10 cellular contexts compared by ENCODE assay signal in the genomic region with DNA sequence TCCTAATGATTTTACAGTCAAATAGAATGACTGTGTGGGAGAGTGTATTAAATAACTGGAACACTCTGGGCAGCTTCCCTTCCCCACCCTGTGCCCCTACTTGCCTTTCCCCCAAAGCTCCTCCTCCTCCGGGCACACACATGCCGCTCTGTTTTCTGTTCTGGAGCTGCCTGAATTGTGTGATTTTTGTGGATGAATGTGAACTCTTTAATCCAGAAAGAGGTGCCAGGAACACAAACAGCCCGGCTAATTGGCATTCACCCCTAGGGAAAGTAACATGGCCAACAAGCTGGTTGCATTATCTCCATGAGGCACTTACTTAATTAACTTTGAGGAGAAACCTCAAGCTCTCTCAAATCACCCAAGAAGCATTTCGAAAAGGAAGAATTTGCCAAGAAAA. TPM values are rescaled to one million over a fixed set of nuclear protein-coding genes. Genes with fewer than 3 reads are reported as not detected.
DNase-seq lines count a peak whose midpoint lies in the region; ATAC-seq and TF ChIP-seq lines count a peak whose summit lies in the region.
"Had no signal": no experiment of that assay in that cellular context is flagged by ENCODE, and none has a peak within 500 bp of the region (broad histone marks: within the 10 kb centered on the region; RNA-seq: fewer than 3 reads in every experiment).

No MANE protein-coding gene starts in this region.

- peak; percentile 28 for DNase-seq in RPMI7951 (ENCODE audit: low read depth)
- no peak for DNase-seq in mesendoderm
- DNase-seq in suprapubic skin (ENCODE audit: low spot score in 2 of 2): no peak
- no peak for DNase-seq in activated CD4-positive, alpha-beta T cell treated with anti-CD3 and anti-CD28 coated beads for 1 hour
- DNase-seq in stimulated activated CD8-positive, alpha-beta memory T cell treated with anti-CD3 and anti-CD28 coated beads, Interleukin-4, amount 100 ng/mL, for 48 hours: no peak
- DNase-seq: DND-41 had no signal

- peaks cover 58% of the 10 kb centered on the region for H3K79me2 ChIP-seq in mesendoderm (ENCODE audit: control insufficient read depth, insufficient read depth, low read length)

- H3K9me3 ChIP-seq in esophagus (ENCODE audit: control insufficient read depth in 2 of 2, insufficient read depth in 1 of 2, low read depth in 1 of 2, low read length in 1 of 2): no peaks in the 10 kb centered on the region
- H3K9me3 ChIP-seq in suprapubic skin: no peaks in the 10 kb centered on the region

- no peak overlapping the region for H3K4me2 ChIP-seq in mesendoderm (ENCODE audit: low read length)
- H3K4me2 ChIP-seq: KMS-11 had no signal

- WGBS in esophagus, 2 donors: 35 to 42% methylated on average over 4 of the region's 4 CpGs
- no CpG with 5 or more reads among the region's 4 CpGs for WGBS in mesendoderm (ENCODE audit: extremely low coverage, insufficient coverage, low lambda C conversion rate)
- WGBS in suprapubic skin: 25% methylated on average over 4 of the region's 4 CpGs

- H3K4me1 ChIP-seq in esophagus (ENCODE audit: control insufficient read depth in 2 of 2, insufficient read depth in 2 of 2, low read length in 1 of 2) (peaks cover 0 to 2% of the 10 kb centered on the region in 2 donors), mesendoderm (ENCODE audit: control insufficient read depth, low read depth, low read length) (peaks cover 8% of the 10 kb centered on the region), suprapubic skin (peaks cover 22% of the 10 kb centered on the region)

- H3K9ac ChIP-seq in mesendoderm (ENCODE audit: low read length): no peak overlapping the region
- H3K9ac ChIP-seq: KMS-11 had no signal

- no peak overlapping the region for H2BK120ac ChIP-seq in mesendoderm (ENCODE audit: low read depth, low read length)

- H3K18ac ChIP-seq in mesendoderm (ENCODE audit: low read length): peak overlapping the region; percentile 12

- H3K36me3 ChIP-seq in esophagus (ENCODE audit: control insufficient read depth in 2 of 2, insufficient read depth in 2 of 2, low read length in 1 of 2) (no peaks in the 10 kb centered on the region), mesendoderm (ENCODE audit: control insufficient read depth, insufficient read depth, low read length) (no peaks in the 10 kb centered on the region), suprapubic skin (no peaks in the 10 kb centered on the region)

- TF ChIP-seq POLR2A in suprapubic skin (IDR thresholded peaks at IDR 0.05): no peak

- no peak overlapping the region for H3K4ac ChIP-seq in mesendoderm (ENCODE audit: low read depth, low read length)

- TF ChIP-seq EP300 in suprapubic skin (IDR thresholded peaks at IDR 0.05): no peak

- no peak overlapping the region for H2BK15ac ChIP-seq in mesendoderm (replicated peaks; ENCODE audit: low read depth)

- H3K56ac ChIP-seq in mesendoderm (ENCODE audit: low read length): no peak overlapping the region

- H3K79me1 ChIP-seq in mesendoderm (ENCODE audit: low read length): peaks cover 5% of the 10 kb centered on the region

- H4K8ac ChIP-seq in mesendoderm (ENCODE audit: low read depth, low read length): no peak overlapping the region

- no peak overlapping the region for H4K5ac ChIP-seq in mesendoderm (ENCODE audit: low read length)

- no peaks in the 10 kb centered on the region for H3K27me3 ChIP-seq in esophagus (ENCODE audit: control insufficient read depth in 1 of 2, insufficient read depth in 2 of 2, low read length in 2 of 2)
- no peaks in the 10 kb centered on the region for H3K27me3 ChIP-seq in mesendoderm (ENCODE audit: insufficient read depth, low read length, poor library complexity)
- H3K27me3 ChIP-seq in suprapubic skin: no peaks in the 10 kb centered on the region

- TF ChIP-seq CTCF in suprapubic skin (IDR thresholded peaks at IDR 0.05): no peak

- H3K27ac ChIP-seq in esophagus (ENCODE audit: low read depth in 2 of 2, low read length in 1 of 2): peak overlapping the region; percentile 14 to 49
- H3K27ac ChIP-seq in mesendoderm (ENCODE audit: low read depth, low read length): no peak overlapping the region
- peak overlapping the region; percentile 57 for H3K27ac ChIP-seq in suprapubic skin
- H3K27ac ChIP-seq: KMS-11 had no signal

- no peak overlapping the region for H2AK5ac ChIP-seq in mesendoderm (ENCODE audit: low read length)

- H2BK5ac ChIP-seq in mesendoderm (ENCODE audit: low read length): no peak overlapping the region

- peak overlapping the region in 1 of 2 donors; percentile 11 for H3K4me3 ChIP-seq in esophagus (ENCODE audit: low read depth in 1 of 2, low read length in 2 of 2)
- H3K4me3 ChIP-seq in mesendoderm (ENCODE audit: low read length): no peak overlapping the region
- peak overlapping the region; percentile 21 for H3K4me3 ChIP-seq in suprapubic skin

- no peak overlapping the region for H3K23ac ChIP-seq in mesendoderm (ENCODE audit: low read length)

- ATAC-seq in GM19463 (IDR thresholded peaks at IDR 0.05; ENCODE audit: unreplicated experiment) (no peak), HG02840 (IDR thresholded peaks at IDR 0.05; ENCODE audit: low FRiP score, unreplicated experiment) (no peak)

RNA-seq across cellular contexts. Expression of a gene that starts 28.2 kb away (rescaled TPM):
- total RNA-seq in RPMI7951 (2014; rRNA removed; shearing (Covaris generic)): 3.3 and 4.1 TPM in 2 replicates
- polyA plus RNA-seq in esophagus: under 1 TPM; 0.61 to 0.99 TPM
- polyA plus RNA-seq in mesendoderm (2013, experiment 1 of 2): 39.2 TPM
- polyA plus RNA-seq in mesendoderm (2013, experiment 2 of 2): 41.4 TPM
- total RNA-seq in suprapubic skin: 1 to 10 TPM; 3.0 to 8.2 (median 5.8) TPM
